Comparison of ENCODE assay signal across 8 cellular contexts in the genomic region with DNA sequence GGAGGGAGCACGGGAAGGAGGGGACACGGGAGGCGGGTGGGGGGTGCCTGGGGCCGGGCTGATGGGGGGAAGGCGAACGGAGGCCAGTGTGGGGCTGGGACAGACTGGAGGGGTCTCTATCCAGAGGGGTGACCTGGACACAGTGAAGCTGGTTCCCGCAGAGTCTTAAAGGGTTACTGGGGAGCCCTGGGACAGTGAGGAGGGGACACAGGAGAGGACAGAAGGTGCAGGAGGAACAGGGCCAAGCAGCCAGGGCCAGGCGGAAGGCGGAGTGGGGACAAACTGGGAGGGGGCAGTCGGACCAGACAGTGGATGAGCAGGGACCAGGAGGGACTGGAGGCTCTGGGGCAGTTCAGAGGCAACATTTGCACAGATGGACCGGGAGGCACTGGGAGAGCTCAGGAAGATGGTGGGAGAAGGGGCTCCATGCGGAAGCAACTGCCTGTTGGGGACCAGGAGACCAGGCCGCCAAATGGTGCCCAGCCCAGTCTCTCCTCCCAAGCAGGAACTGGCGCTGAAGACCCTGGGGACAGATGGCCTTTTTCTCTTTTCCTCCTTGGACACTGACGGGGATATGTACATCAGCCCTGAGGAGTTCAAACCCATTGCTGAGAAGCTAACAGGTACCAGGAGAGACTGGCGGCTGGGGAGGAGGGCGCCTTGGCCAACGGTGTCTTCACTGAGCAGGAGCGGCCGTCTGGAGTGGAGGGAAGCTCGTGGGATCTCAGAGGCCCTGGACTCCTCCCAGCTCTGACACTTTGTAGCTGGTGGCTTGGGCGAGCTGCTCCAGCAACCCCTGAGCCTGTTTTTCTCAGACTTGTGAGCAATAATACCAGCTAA. TPM values are rescaled to one million over a fixed set of nuclear protein-coding genes. Genes with fewer than 3 reads are reported as not detected.
DNase-seq lines count a peak whose midpoint lies in the region; ATAC-seq and TF ChIP-seq lines count a peak whose summit lies in the region.

No MANE protein-coding gene starts in this region.

- DNase-seq in NB4 (ENCODE audit: low read depth) (no peak), NCI-H2196 treated with DMSO at 0.1 percent for 48 hours (lab: John Stamatoyannopoulos, UW; ENCODE audit: unreplicated experiment) (no peak), NOMO-1 (lab: John Stamatoyannopoulos, UW; ENCODE audit: unreplicated experiment in 2 of 2) (no peak), activated gamma-delta T cell (lab: John Stamatoyannopoulos, UW) (no peak)
- DNase-seq in natural killer cell treated with Interleukin-12 subunit alpha and Interleukin-12 subunit beta and Interleukin-15 and Interleukin-18, amount 100 ng/mL, for 72 hours (ENCODE audit: low spot score), result no peak

- H3K27ac ChIP-seq in C4-2B, result peak overlapping the region; percentile 65
- H3K27ac ChIP-seq in duodenal mucosa (ENCODE audit: low read depth, low read length), result peak overlapping the region; percentile 3

- no peaks in the 10 kb centered on the region for H3K9me3 ChIP-seq in duodenal mucosa (ENCODE audit: control insufficient read depth in 1 of 2, low read length in 2 of 2)

- peaks cover 21 to 24% of the 10 kb centered on the region in 2 donors for H3K4me1 Mint-ChIP-seq in natural killer cell treated with Interleukin-12 subunit alpha and Interleukin-12 subunit beta and Interleukin-15 and Interleukin-18, amount 100 ng/mL, for 72 hours (ENCODE audit: low read depth in 2 of 2)

- H3K9ac ChIP-seq in duodenal mucosa (ENCODE audit: low read depth in 1 of 2, low read length in 2 of 2), result peak overlapping the region; percentile 54 to 77

- no peaks in the 10 kb centered on the region for H3K9me3 Mint-ChIP-seq in natural killer cell treated with Interleukin-12 subunit alpha and Interleukin-12 subunit beta and Interleukin-15 and Interleukin-18, amount 100 ng/mL, for 72 hours

- H3K27ac Mint-ChIP-seq in natural killer cell treated with Interleukin-12 subunit alpha and Interleukin-12 subunit beta and Interleukin-15 and Interleukin-18, amount 100 ng/mL, for 72 hours, result no peak overlapping the region

- no peak for ATAC-seq in natural killer cell treated with Interleukin-12 subunit alpha and Interleukin-12 subunit beta and Interleukin-15 and Interleukin-18, amount 100 ng/mL, for 72 hours
- ATAC-seq in HG03175 (IDR thresholded peaks at IDR 0.05; ENCODE audit: unreplicated experiment), result no peak

- H3K27me3 ChIP-seq in duodenal mucosa (ENCODE audit: control insufficient read depth in 1 of 2, insufficient read depth in 2 of 2, low read length in 2 of 2), result no peaks in the 10 kb centered on the region

- peaks cover 0 to 9% of the 10 kb centered on the region in 2 donors for H3K36me3 ChIP-seq in duodenal mucosa (ENCODE audit: control insufficient read depth in 1 of 2, insufficient read depth in 2 of 2, low read length in 2 of 2)

- H3K4me1 ChIP-seq in duodenal mucosa (ENCODE audit: control insufficient read depth in 1 of 2, insufficient read depth in 2 of 2, low read length in 2 of 2), result peaks cover 12 to 30% of the 10 kb centered on the region in 2 donors

- H3K36me3 Mint-ChIP-seq in natural killer cell treated with Interleukin-12 subunit alpha and Interleukin-12 subunit beta and Interleukin-15 and Interleukin-18, amount 100 ng/mL, for 72 hours, result no peaks in the 10 kb centered on the region

- peaks cover 5 to 6% of the 10 kb centered on the region in 2 donors for H3K27me3 Mint-ChIP-seq in natural killer cell treated with Interleukin-12 subunit alpha and Interleukin-12 subunit beta and Interleukin-15 and Interleukin-18, amount 100 ng/mL, for 72 hours

- TF ChIP-seq POLR2A in NB4 (IDR thresholded peaks at IDR 0.05; ENCODE audit: extremely low read depth, insufficient read length), result no peak

- H3K4me3 ChIP-seq in NB4 (ENCODE audit: low read depth, low read length), result peak overlapping the region; percentile 55
- H3K4me3 ChIP-seq in duodenal mucosa (ENCODE audit: low read depth in 1 of 2, low read length in 2 of 2), result peak overlapping the region; percentile 72 to 76

- TF ChIP-seq CTCF in C4-2B (conservative IDR thresholded peaks at IDR 0.05), result no peak
- no peak for TF ChIP-seq CTCF in NB4 (IDR thresholded peaks at IDR 0.05; ENCODE audit: low read depth, low read length)

- H3K4me3 Mint-ChIP-seq in natural killer cell treated with Interleukin-12 subunit alpha and Interleukin-12 subunit beta and Interleukin-15 and Interleukin-18, amount 100 ng/mL, for 72 hours, result peak overlapping the region; percentile 79

RNA-seq across cellular contexts. Expression of a gene that starts 0.8 kb away (rescaled TPM):
- total RNA-seq in natural killer cell treated with Interleukin-12 subunit alpha and Interleukin-12 subunit beta and Interleukin-15 and Interleukin-18, amount 100 ng/mL, for 72 hours, result 1 to 10 TPM; 6.6 to 9.6 TPM

RNA-seq across cellular contexts. Expression of a gene that starts 19.0 kb away (rescaled TPM):
- total RNA-seq in natural killer cell treated with Interleukin-12 subunit alpha and Interleukin-12 subunit beta and Interleukin-15 and Interleukin-18, amount 100 ng/mL, for 72 hours, result 10 to 100 TPM; 29.8 to 37.3 TPM

RNA-seq across cellular contexts. Expression of a gene that starts 58.5 kb away (rescaled TPM):
- 10 to 100 TPM in 1 of 2 donors, 1 to 10 TPM in 1; 4.2 to 15.1 TPM for total RNA-seq in natural killer cell treated with Interleukin-12 subunit alpha and Interleukin-12 subunit beta and Interleukin-15 and Interleukin-18, amount 100 ng/mL, for 72 hours
